30 cellular contexts compared by ENCODE assay signal in genomic region chr1:112754116-112754628, GRCh38.
"Had no signal": no experiment of that assay in that cellular context is flagged by ENCODE, and none has a peak within 500 bp of the region (broad histone marks: within the 10 kb centered on the region; RNA-seq: fewer than 3 reads in every experiment).

No MANE protein-coding gene starts in this region.

- H3K27ac ChIP-seq: brain microvascular endothelial cell, coronary artery, esophagus muscularis mucosa, gastroesophageal sphincter, heart right ventricle had no signal

- H3K4me3 ChIP-seq: coronary artery, esophagus muscularis mucosa, gastroesophageal sphincter, heart right ventricle had no signal

- H3K4me1 ChIP-seq: esophagus muscularis mucosa, gastroesophageal sphincter, heart right ventricle had no signal

- DNase-seq: activated CD4-positive, alpha-beta memory T cell treated with anti-CD3 and anti-CD28 coated beads, Interleukin-2, amount 10 ng/mL, durations not matched to agents 7 days and 5 days; activated CD4-positive, alpha-beta T cell treated with anti-CD3 and anti-CD28 coated beads for 1 hour; activated CD4-positive, alpha-beta T cell treated with anti-CD3 and anti-CD28 coated beads for 4 hours; activated CD4-positive, alpha-beta T cell treated with anti-CD3 and anti-CD28 coated beads, Interleukin-2, amount 10 ng/mL, durations not matched to agents 7 days and 5 days; activated CD4-positive, alpha-beta T cell treated with anti-CD3 and anti-CD28 coated beads, Interleukin-2, amount 50 U/mL, for 4 hours; activated CD8-positive, alpha-beta memory T cell treated with anti-CD3 and anti-CD28 coated beads, Interleukin-2, amount 50 U/mL, for 48 hours; activated gamma-delta T cell; activated naive CD4-positive, alpha-beta T cell; activated naive CD4-positive, alpha-beta T cell treated with anti-CD3 and anti-CD28 coated beads, Interleukin-2, amount 10 ng/mL, durations not matched to agents 7 days and 5 days; activated naive CD8-positive, alpha-beta T cell treated with anti-CD3 and anti-CD28 coated beads, Interleukin-2, amount 10 ng/mL, durations not matched to agents 7 days and 5 days; activated T-cell treated with anti-CD3 and anti-CD28 coated beads for 4 hours; activated T-cell treated with anti-CD3 and anti-CD28 coated beads, Interleukin-2, amount 50 U/mL, for 24 hours; activated T-cell treated with anti-CD3 and anti-CD28 coated beads, Interleukin-2, amount 50 U/mL, for 72 hours; amniotic stem cell; anterior cingulate cortex; brain microvascular endothelial cell; dermis blood vessel endothelial cell; effector CD4-positive, alpha-beta T cell; effector memory CD8-positive, alpha-beta T cell; erythroblast; foreskin melanocyte; heart right ventricle; T-helper 1 cell; T-helper 17 cell; T1000 had no signal

- H3K36me3 ChIP-seq: brain microvascular endothelial cell, esophagus muscularis mucosa, gastroesophageal sphincter, heart right ventricle had no signal

- ATAC-seq: activated naive CD4-positive, alpha-beta T cell treated with anti-CD3 and anti-CD28 coated beads, Interleukin-2, amount 50 U/mL, for 72 hours; activated T-cell treated with anti-CD3 and anti-CD28 coated beads, Interleukin-2, amount 50 U/mL, for 72 hours; effector memory CD8-positive, alpha-beta T cell; gastroesophageal sphincter; heart right ventricle; T-helper 17 cell; WTC11 had no signal
